9 cellular contexts compared by ENCODE assay signal in the genomic region with DNA sequence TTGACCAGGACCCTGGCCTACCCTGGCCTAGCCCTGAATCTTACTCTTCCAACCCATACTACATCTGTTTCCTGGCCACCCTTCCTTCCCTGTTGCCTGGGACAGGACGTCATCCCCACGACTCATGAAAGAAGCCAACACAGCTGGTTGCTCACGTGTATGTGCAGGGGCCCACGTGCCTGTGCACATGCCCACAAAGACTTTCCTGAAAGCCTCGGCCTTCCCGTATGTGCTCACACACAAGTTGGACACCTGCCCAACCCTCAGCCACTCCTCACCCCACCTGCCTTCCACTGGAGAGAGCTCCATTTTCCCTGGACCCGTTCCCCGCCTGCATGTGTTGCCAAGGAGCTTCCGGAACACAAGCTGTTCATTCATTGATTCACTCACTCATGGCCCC. TPM values are rescaled to one million over a fixed set of nuclear protein-coding genes. Genes with fewer than 3 reads are reported as not detected.
DNase-seq lines count a peak whose midpoint lies in the region; ATAC-seq and TF ChIP-seq lines count a peak whose summit lies in the region.
"Had no signal": no experiment of that assay in that cellular context is flagged by ENCODE, and none has a peak within 500 bp of the region (broad histone marks: within the 10 kb centered on the region; RNA-seq: fewer than 3 reads in every experiment).

No MANE protein-coding gene starts in this region.

- H4K91ac ChIP-seq in IMR-90 (ENCODE audit: insufficient read depth, low read depth, low read length), result peak overlapping the region; percentile 58

- CTCF ChIA-PET in IMR-90 (lab: Yijun Ruan, JAX), result no interaction called here
- CTCF ChIA-PET in activated naive CD4-positive, alpha-beta T cell treated with anti-CD3 and anti-CD28 coated beads, Interleukin-2, amount 10 ng/mL, durations not matched to agents 7 days and 5 days (lab: Charles Lee), result interaction anchor here (1.5 to 3.7 kb wide), 3 partner anchors 9 to 161 kb away, joined by 6 to 12 read pairs (median 10); no protein-coding TSS in a partner anchor

- no peaks in the 10 kb centered on the region for H4K20me1 ChIP-seq in IMR-90 (ENCODE audit: insufficient read depth, low read length)

- peak overlapping the region; percentile 44; the same call in 1 of the 2 replicates for H4K5ac ChIP-seq in IMR-90 (ENCODE audit: low read depth, low read length)

- peaks cover 9% of the 10 kb centered on the region for H3K4me1 ChIP-seq in IMR-90 (ENCODE audit: control insufficient read depth, insufficient read depth, low read length)
- H3K4me1 ChIP-seq in adipocyte (ENCODE audit: control insufficient read depth, insufficient read depth, low read length), result peaks cover 25% of the 10 kb centered on the region
- peaks cover 2% of the 10 kb centered on the region for H3K4me1 ChIP-seq in right cardiac atrium (ENCODE audit: control insufficient read depth, insufficient read depth, low read length)
- H3K4me1 ChIP-seq in transverse colon, result peaks cover 0 to 6% (median 0%) of the 10 kb centered on the region in 4 donors

- in situ Hi-C loops in IMR-90 (cut with MboI; ENCODE audit: low sequenced_read_pairs) (no loop called here), transverse colon (cut with MboI; ENCODE audit: low pct_ligation_motif_present in 1 of 4, low pct_unique_long_range_greater_than_20kb in 1 of 4, low sequenced_read_pairs in 3 of 4) (no loop called here)

- peak overlapping the region; percentile 59 for H2BK20ac ChIP-seq in IMR-90 (ENCODE audit: low read depth, low read length)

- no peaks in the 10 kb centered on the region for H3K79me1 ChIP-seq in IMR-90 (ENCODE audit: low read depth in 1 of 2, low read length in 2 of 2)

- peak overlapping the region; percentile 42; the same call in 1 of the 2 replicates for H3K18ac ChIP-seq in IMR-90 (ENCODE audit: low read depth, low read length)

- H2BK120ac ChIP-seq in IMR-90 (ENCODE audit: low read depth, low read length), result peak overlapping the region; percentile 53; the same call in 1 of the 2 replicates

- peak overlapping the region; percentile 35 to 53; a peak in 3 of 4 replicates for H4K8ac ChIP-seq in IMR-90 (ENCODE audit: low read depth in 2 of 2, low read length in 2 of 2)

- H3K9me1 ChIP-seq in IMR-90 (ENCODE audit: insufficient read depth, low read length), result peaks cover 11% of the 10 kb centered on the region

- H3K9me3 Mint-ChIP-seq in effector memory CD8-positive, alpha-beta T cell, result no peaks in the 10 kb centered on the region
- no peaks in the 10 kb centered on the region for H3K9me3 Mint-ChIP-seq in activated naive CD4-positive, alpha-beta T cell treated with anti-CD3 and anti-CD28 coated beads, Interleukin-2, amount 10 ng/mL, durations not matched to agents 7 days and 5 days

- POLR2A ChIA-PET in IMR-90 (lab: Charles Lee; ENCODE audit: unreplicated experiment), result no interaction called here

- TF ChIP-seq POLR2A in IMR-90 (IDR thresholded peaks at IDR 0.05; ENCODE audit: low read depth, low read length) (no peak), transverse colon (IDR thresholded peaks at IDR 0.05) (no peak)

- intact Hi-C loops in IMR-90 (cut with micrococcal nuclease) (no loop called here), right cardiac atrium (cut with DNase I) (loop anchor here in 1 of 4 donors (5.0 kb wide), 1 partner anchor 72 kb away; no protein-coding TSS in a partner anchor), transverse colon (cut with DNase I; ENCODE audit: low total_unique reads) (no loop called here)

- H3K9me3 ChIP-seq in IMR-90 (ENCODE audit: control insufficient read depth, insufficient read depth, low read length) (no peaks in the 10 kb centered on the region), adipocyte (ENCODE audit: control insufficient read depth, low read length) (no peaks in the 10 kb centered on the region), right cardiac atrium (ENCODE audit: control insufficient read depth, low read length) (no peaks in the 10 kb centered on the region), transverse colon (no peaks in the 10 kb centered on the region)

- no peak overlapping the region for H3K27ac ChIP-seq in IMR-90 (ENCODE audit: insufficient read depth, low read length)
- H3K27ac ChIP-seq in right cardiac atrium (ENCODE audit: low read length), result peak overlapping the region; percentile 26
- H3K27ac ChIP-seq in transverse colon, result peak overlapping the region in 3 of 4 donors; percentile 33 to 49 (median 46)

- peaks cover 5% of the 10 kb centered on the region in 2 donors for H3K4me1 Mint-ChIP-seq in effector memory CD8-positive, alpha-beta T cell (ENCODE audit: low read depth in 2 of 2)
- peaks cover 3% of the 10 kb centered on the region for H3K4me1 Mint-ChIP-seq in activated naive CD4-positive, alpha-beta T cell treated with anti-CD3 and anti-CD28 coated beads, Interleukin-2, amount 10 ng/mL, durations not matched to agents 7 days and 5 days

- ATAC-seq in IMR-90 (ENCODE audit: low read depth) (peak; percentile 52; the same call in 1 of the 2 replicates), right cardiac atrium (peak; percentile 87), GM18517 (IDR thresholded peaks at IDR 0.05; ENCODE audit: unreplicated experiment) (no peak)
- no peak for ATAC-seq in effector memory CD8-positive, alpha-beta T cell (replicated peaks)

- H3K14ac ChIP-seq in IMR-90 (replicated peaks; ENCODE audit: low read depth, low read length), result peak overlapping the region; percentile 48

- H3K56ac ChIP-seq in IMR-90 (ENCODE audit: extremely low read depth, insufficient read depth, low read length), result no peak overlapping the region

- peak overlapping the region; percentile 67; the same call in 1 of the 2 replicates for H3K4ac ChIP-seq in IMR-90 (ENCODE audit: low read depth, low read length)

- no peak for TF ChIP-seq RAD21 in IMR-90 (IDR thresholded peaks at IDR 0.05; ENCODE audit: low read length)

- 43% methylated on average over 6 of the region's 9 CpGs; no CpG with 5 or more reads in 1 of the 2 experiments for WGBS in IMR-90 (ENCODE audit: extremely low coverage in 2 of 2, insufficient read length in 1 of 2), 2 experiments
- 30% methylated on average over 9 of the region's 9 CpGs for WGBS in right cardiac atrium
- WGBS in transverse colon (ENCODE audit: low coverage in 1 of 2), 2 donors, result 22 to 32% methylated on average over 6 to 9 of the region's 9 CpGs

- H3K36me3 Mint-ChIP-seq in effector memory CD8-positive, alpha-beta T cell (ENCODE audit: insufficient read depth), result no peaks in the 10 kb centered on the region
- no peaks in the 10 kb centered on the region for H3K36me3 Mint-ChIP-seq in activated naive CD4-positive, alpha-beta T cell treated with anti-CD3 and anti-CD28 coated beads, Interleukin-2, amount 10 ng/mL, durations not matched to agents 7 days and 5 days

- TF ChIP-seq EP300 in transverse colon (IDR thresholded peaks at IDR 0.05; ENCODE audit: low read depth), result peak; percentile 52

- H2BK15ac ChIP-seq in IMR-90 (ENCODE audit: low read depth, low read length), result peak overlapping the region; percentile 42; the same call in 2 of the 3 replicates

- peak overlapping the region; percentile 79 for H2AFZ ChIP-seq in IMR-90 (replicated peaks; ENCODE audit: low read length, poor library complexity)

- no peak overlapping the region for H3K23ac ChIP-seq in IMR-90 (ENCODE audit: low read depth, low read length)

- peak overlapping the region; percentile 64 for H2BK5ac ChIP-seq in IMR-90 (ENCODE audit: low read depth, low read length, poor library complexity, severe bottlenecking)

- DNase-seq in IMR-90 (peak; percentile 94), adipocyte (ENCODE audit: low read depth) (no peak), right cardiac atrium (peak; percentile 91 to 94 (median 92)), transverse colon (peak; percentile 70), hepatic stellate cell (ENCODE audit: low spot score) (no peak)
- no peak for DNase-seq in effector memory CD8-positive, alpha-beta T cell
- no peak for DNase-seq in activated naive CD4-positive, alpha-beta T cell treated with anti-CD3 and anti-CD28 coated beads, Interleukin-2, amount 10 ng/mL, durations not matched to agents 7 days and 5 days

- BruUV-seq in IMR-90 (replicated peaks; lab: Mats Ljungman, UMichigan), result no TSS peak

- H3K36me3 ChIP-seq in IMR-90 (ENCODE audit: control insufficient read depth, insufficient read depth, low read length), result no peaks in the 10 kb centered on the region
- no peaks in the 10 kb centered on the region for H3K36me3 ChIP-seq in adipocyte (ENCODE audit: control insufficient read depth, insufficient read depth, low read length, severe bottlenecking)
- no peaks in the 10 kb centered on the region for H3K36me3 ChIP-seq in transverse colon

- H3K4me3 Mint-ChIP-seq in effector memory CD8-positive, alpha-beta T cell, result no peak overlapping the region
- H3K4me3 Mint-ChIP-seq in activated naive CD4-positive, alpha-beta T cell treated with anti-CD3 and anti-CD28 coated beads, Interleukin-2, amount 10 ng/mL, durations not matched to agents 7 days and 5 days, result no peak overlapping the region

- H3K9ac ChIP-seq in IMR-90 (ENCODE audit: low read depth, low read length) (no peak overlapping the region), adipocyte (ENCODE audit: low read length) (peak overlapping the region; percentile 2)

- H3K27me3 ChIP-seq in IMR-90 (ENCODE audit: control insufficient read depth, insufficient read depth, low read length) (peaks cover 5% of the 10 kb centered on the region; the same call in 1 of the 2 replicates), adipocyte (replicated peaks; ENCODE audit: control insufficient read depth, insufficient read depth, low read length) (no peaks in the 10 kb centered on the region), right cardiac atrium (ENCODE audit: control insufficient read depth, insufficient read depth) (no peaks in the 10 kb centered on the region), transverse colon (peaks cover 4% of the 10 kb centered on the region)

- peaks cover 0 to 6% of the 10 kb centered on the region in 2 donors for H3K27me3 Mint-ChIP-seq in effector memory CD8-positive, alpha-beta T cell
- H3K27me3 Mint-ChIP-seq in activated naive CD4-positive, alpha-beta T cell treated with anti-CD3 and anti-CD28 coated beads, Interleukin-2, amount 10 ng/mL, durations not matched to agents 7 days and 5 days, result peaks cover 17% of the 10 kb centered on the region

- no peak overlapping the region for H2AK9ac ChIP-seq in IMR-90 (replicated peaks; ENCODE audit: low read depth, low read length, poor library complexity)

- no peak overlapping the region for H3K4me3 ChIP-seq in IMR-90 (ENCODE audit: insufficient read depth, low read depth, low read length)
- no peak overlapping the region for H3K4me3 ChIP-seq in adipocyte (ENCODE audit: low read length)
- H3K4me3 ChIP-seq in right cardiac atrium (ENCODE audit: low read length), result no peak overlapping the region
- H3K4me3 ChIP-seq in transverse colon, result no peak overlapping the region

- H2AK5ac ChIP-seq in IMR-90 (ENCODE audit: low read depth, low read length), result peak overlapping the region; percentile 61

- TF ChIP-seq CTCF in IMR-90 (conservative IDR thresholded peaks at IDR 0.05; ENCODE audit: low read depth, low read length) (no peak), transverse colon (IDR thresholded peaks at IDR 0.05) (no peak)

- dilution Hi-C loops in IMR-90 (cut with HindIII; ENCODE audit: low sequenced_read_pairs, unreplicated experiment), result no loop called here

- H3K4me2 ChIP-seq in IMR-90 (ENCODE audit: low read depth, low read length), result no peak overlapping the region

- no peak overlapping the region for H3K27ac Mint-ChIP-seq in effector memory CD8-positive, alpha-beta T cell
- H3K27ac Mint-ChIP-seq in activated naive CD4-positive, alpha-beta T cell treated with anti-CD3 and anti-CD28 coated beads, Interleukin-2, amount 10 ng/mL, durations not matched to agents 7 days and 5 days, result no peak overlapping the region

RNA-seq across cellular contexts. Expression of gene PLXDC1, which starts 7.0 kb away (rescaled TPM):
- total RNA-seq in IMR-90 (2012; rRNA removed), result under 0.01 and 0.28 TPM in 2 replicates
- 0.37 and 0.50 TPM in 2 replicates for polyA plus RNA-seq in IMR-90 (2012; rRNA removed)
- 0.18 and 0.63 TPM in 2 replicates for polyA plus RNA-seq in IMR-90 (2012; cell fraction: cytosol; rRNA removed)
- 5.8 and 8.4 TPM in 2 replicates for polyA plus RNA-seq in IMR-90 (2012; cell fraction: nucleus; rRNA removed; ENCODE audit: low replicate concordance)
- total RNA-seq in right cardiac atrium, result 10 to 100 TPM in 1 of 4 donors, 1 to 10 TPM in 3; 4.4 to 14.6 (median 5.8) TPM
- 13.0 TPM for polyA plus RNA-seq in right cardiac atrium
- 10 to 100 TPM in 1 of 4 donors, 1 to 10 TPM in 3; 1.6 to 26.2 (median 4.3) TPM for total RNA-seq in transverse colon

RNA-seq across cellular contexts. Expression of gene ARL5C, which starts 21.5 kb away (rescaled TPM):
- not detected in 2 replicates for total RNA-seq in IMR-90 (2012; rRNA removed)
- polyA plus RNA-seq in IMR-90 (2012; rRNA removed), result not detected in 2 replicates
- not detected in 2 replicates for polyA plus RNA-seq in IMR-90 (2012; cell fraction: cytosol; rRNA removed)
- polyA plus RNA-seq in IMR-90 (2012; cell fraction: nucleus; rRNA removed; ENCODE audit: low replicate concordance), result not detected in 2 replicates
- total RNA-seq in right cardiac atrium, result not detected
- polyA plus RNA-seq in right cardiac atrium, result not detected
- not detected for total RNA-seq in transverse colon
- total RNA-seq: NCI-H460 had no signal

RNA-seq across cellular contexts. Expression of gene CACNB1, which starts 53.1 kb away (rescaled TPM):
- total RNA-seq in IMR-90 (2012; rRNA removed), result 2.5 TPM in 2 replicates
- polyA plus RNA-seq in IMR-90 (2012; rRNA removed), result 7.3 and 8.6 TPM in 2 replicates
- 4.2 and 4.6 TPM in 2 replicates for polyA plus RNA-seq in IMR-90 (2012; cell fraction: cytosol; rRNA removed)
- polyA plus RNA-seq in IMR-90 (2012; cell fraction: nucleus; rRNA removed; ENCODE audit: low replicate concordance), result 46.8 and 65.5 TPM in 2 replicates
- 10 to 100 TPM in 1 of 4 donors, 1 to 10 TPM in 3; 5.8 to 10.8 (median 8.0) TPM for total RNA-seq in right cardiac atrium
- 6.4 TPM for polyA plus RNA-seq in right cardiac atrium
- total RNA-seq in transverse colon, result 10 to 100 TPM; 10.1 to 21.7 (median 11.6) TPM

RNA-seq across cellular contexts. Expression of gene RPL19, which starts 55.7 kb away (rescaled TPM):
- total RNA-seq in IMR-90 (2012; rRNA removed) (2,298 and 2,466 TPM in 2 replicates), right cardiac atrium (1,000 to 10,000 TPM; 1,060 to 1,177 (median 1,099) TPM), transverse colon (1,000 to 10,000 TPM; 1,146 to 2,715 (median 2,002) TPM)
- polyA plus RNA-seq in IMR-90 (2012; rRNA removed) (2,030 and 2,101 TPM in 2 replicates), right cardiac atrium (1,781 TPM)
- 3,418 and 5,498 TPM in 2 replicates for polyA plus RNA-seq in IMR-90 (2012; cell fraction: cytosol; rRNA removed)
- polyA plus RNA-seq in IMR-90 (2012; cell fraction: nucleus; rRNA removed; ENCODE audit: low replicate concordance), result 579 and 1,052 TPM in 2 replicates

Comparison
In these comparisons a context has a peak if more than half of its experiments do, and no peak if none do; other contexts are left out.
1. ATAC-seq: peak in IMR-90 (single experiment) and right cardiac atrium (2 of 2); none in effector memory CD8-positive, alpha-beta T cell (single experiment) and GM18517 (single experiment).
2. DNase-seq: peak in IMR-90 (single experiment), right cardiac atrium (3 of 3) and transverse colon (single experiment); none in adipocyte (single experiment), effector memory CD8-positive, alpha-beta T cell (0 of 3), activated naive CD4-positive, alpha-beta T cell treated with anti-CD3 and anti-CD28 coated beads, Interleukin-2, amount 10 ng/mL, durations not matched to agents 7 days and 5 days (single experiment) and hepatic stellate cell (single experiment).